ENCODE assay signal across 1 cellular context in the genomic region with DNA sequence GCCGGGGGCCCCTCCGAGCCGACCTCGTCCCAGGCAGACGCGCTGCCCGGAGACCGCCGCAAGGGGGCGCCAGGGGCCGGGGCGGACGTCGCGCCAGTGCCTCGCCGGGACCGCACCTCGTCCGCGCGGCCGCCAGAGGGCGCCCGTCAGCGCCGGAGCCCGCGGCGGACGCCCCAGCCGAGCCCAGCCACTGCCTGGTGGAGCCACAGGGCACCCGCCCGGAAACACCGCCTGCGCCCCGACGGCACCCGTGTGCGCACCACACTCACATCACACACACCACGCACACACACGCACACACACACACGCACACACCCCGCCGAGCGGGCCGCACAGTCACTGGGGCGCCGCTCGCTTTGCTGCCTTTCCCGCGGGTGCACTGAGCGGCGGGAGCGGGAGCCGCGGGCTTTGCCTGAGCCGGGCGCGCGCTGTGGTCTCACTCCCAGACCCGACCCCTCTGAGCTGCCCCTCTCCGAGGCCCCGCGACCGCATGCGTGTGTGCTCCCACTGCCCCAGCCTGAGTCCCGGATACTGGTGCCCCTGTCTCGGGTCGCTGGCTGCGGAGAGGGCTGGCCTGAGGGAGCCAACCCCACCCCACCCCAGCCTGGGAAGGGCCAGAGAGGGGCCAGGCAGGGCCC.
A peak's percentile ranks its signal among the peaks of the same experiment; 100 is the strongest.
TF ChIP-seq lines count a peak whose summit lies in the region.

No MANE protein-coding gene starts in this region.

TF ChIP-seq in WTC11, 78 proteins besides CTCF, POLR2A, EP300 and RAD21 (continued from another document and continues in another):
- TF ChIP-seq, protein P1, sequence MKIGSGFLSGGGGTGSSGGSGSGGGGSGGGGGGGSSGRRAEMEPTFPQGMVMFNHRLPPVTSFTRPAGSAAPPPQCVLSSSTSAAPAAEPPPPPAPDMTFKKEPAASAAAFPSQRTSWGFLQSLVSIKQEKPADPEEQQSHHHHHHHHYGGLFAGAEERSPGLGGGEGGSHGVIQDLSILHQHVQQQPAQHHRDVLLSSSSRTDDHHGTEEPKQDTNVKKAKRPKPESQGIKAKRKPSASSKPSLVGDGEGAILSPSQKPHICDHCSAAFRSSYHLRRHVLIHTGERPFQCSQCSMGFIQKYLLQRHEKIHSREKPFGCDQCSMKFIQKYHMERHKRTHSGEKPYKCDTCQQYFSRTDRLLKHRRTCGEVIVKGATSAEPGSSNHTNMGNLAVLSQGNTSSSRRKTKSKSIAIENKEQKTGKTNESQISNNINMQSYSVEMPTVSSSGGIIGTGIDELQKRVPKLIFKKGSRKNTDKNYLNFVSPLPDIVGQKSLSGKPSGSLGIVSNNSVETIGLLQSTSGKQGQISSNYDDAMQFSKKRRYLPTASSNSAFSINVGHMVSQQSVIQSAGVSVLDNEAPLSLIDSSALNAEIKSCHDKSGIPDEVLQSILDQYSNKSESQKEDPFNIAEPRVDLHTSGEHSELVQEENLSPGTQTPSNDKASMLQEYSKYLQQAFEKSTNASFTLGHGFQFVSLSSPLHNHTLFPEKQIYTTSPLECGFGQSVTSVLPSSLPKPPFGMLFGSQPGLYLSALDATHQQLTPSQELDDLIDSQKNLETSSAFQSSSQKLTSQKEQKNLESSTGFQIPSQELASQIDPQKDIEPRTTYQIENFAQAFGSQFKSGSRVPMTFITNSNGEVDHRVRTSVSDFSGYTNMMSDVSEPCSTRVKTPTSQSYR (CRISPR knock-in tag; IDR thresholded peaks at IDR 0.05), result no peak
- TF ChIP-seq OVOL2 (CRISPR knock-in tag; IDR thresholded peaks at IDR 0.05; ENCODE audit: borderline replicate concordance) (no peak), NFATC4 (CRISPR knock-in tag; IDR thresholded peaks at IDR 0.05) (no peak), TP53 (CRISPR knock-in tag; IDR thresholded peaks at IDR 0.05) (no peak), NFE2L1 (CRISPR knock-in tag; IDR thresholded peaks at IDR 0.05) (peak; percentile 78), NR3C1 (CRISPR knock-in tag; conservative IDR thresholded peaks at IDR 0.05; ENCODE audit: low read depth) (no peak), CBFB (CRISPR knock-in tag; IDR thresholded peaks at IDR 0.05; ENCODE audit: low read depth) (peak; percentile 63; the same call in 1 of the 2 replicates), NR2C2 (CRISPR knock-in tag; IDR thresholded peaks at IDR 0.05) (no peak), ZNF263 (CRISPR knock-in tag; IDR thresholded peaks at IDR 0.05; ENCODE audit: low read depth) (no peak), ZBTB21 (CRISPR knock-in tag; IDR thresholded peaks at IDR 0.05; ENCODE audit: borderline replicate concordance) (peak; percentile 38; the same call in 1 of the 2 replicates), FOXP1 (CRISPR knock-in tag; IDR thresholded peaks at IDR 0.05; ENCODE audit: borderline replicate concordance) (peak; percentile 86; the same call in 1 of the 2 replicates), JUN (CRISPR knock-in tag; IDR thresholded peaks at IDR 0.05) (peak; percentile 34; the same call in 1 of the 2 replicates), KAT7 (CRISPR knock-in tag; IDR thresholded peaks at IDR 0.05; ENCODE audit: borderline replicate concordance) (peak; percentile 82; the same call in 1 of the 2 replicates), GTF2I (CRISPR knock-in tag; conservative IDR thresholded peaks at IDR 0.05) (no peak), MYBL2 (CRISPR knock-in tag; IDR thresholded peaks at IDR 0.05) (no peak)
- TF ChIP-seq, protein P2, sequence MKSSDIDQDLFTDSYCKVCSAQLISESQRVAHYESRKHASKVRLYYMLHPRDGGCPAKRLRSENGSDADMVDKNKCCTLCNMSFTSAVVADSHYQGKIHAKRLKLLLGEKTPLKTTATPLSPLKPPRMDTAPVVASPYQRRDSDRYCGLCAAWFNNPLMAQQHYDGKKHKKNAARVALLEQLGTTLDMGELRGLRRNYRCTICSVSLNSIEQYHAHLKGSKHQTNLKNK (CRISPR knock-in tag; IDR thresholded peaks at IDR 0.05), result no peak
- TF ChIP-seq, protein P3, sequence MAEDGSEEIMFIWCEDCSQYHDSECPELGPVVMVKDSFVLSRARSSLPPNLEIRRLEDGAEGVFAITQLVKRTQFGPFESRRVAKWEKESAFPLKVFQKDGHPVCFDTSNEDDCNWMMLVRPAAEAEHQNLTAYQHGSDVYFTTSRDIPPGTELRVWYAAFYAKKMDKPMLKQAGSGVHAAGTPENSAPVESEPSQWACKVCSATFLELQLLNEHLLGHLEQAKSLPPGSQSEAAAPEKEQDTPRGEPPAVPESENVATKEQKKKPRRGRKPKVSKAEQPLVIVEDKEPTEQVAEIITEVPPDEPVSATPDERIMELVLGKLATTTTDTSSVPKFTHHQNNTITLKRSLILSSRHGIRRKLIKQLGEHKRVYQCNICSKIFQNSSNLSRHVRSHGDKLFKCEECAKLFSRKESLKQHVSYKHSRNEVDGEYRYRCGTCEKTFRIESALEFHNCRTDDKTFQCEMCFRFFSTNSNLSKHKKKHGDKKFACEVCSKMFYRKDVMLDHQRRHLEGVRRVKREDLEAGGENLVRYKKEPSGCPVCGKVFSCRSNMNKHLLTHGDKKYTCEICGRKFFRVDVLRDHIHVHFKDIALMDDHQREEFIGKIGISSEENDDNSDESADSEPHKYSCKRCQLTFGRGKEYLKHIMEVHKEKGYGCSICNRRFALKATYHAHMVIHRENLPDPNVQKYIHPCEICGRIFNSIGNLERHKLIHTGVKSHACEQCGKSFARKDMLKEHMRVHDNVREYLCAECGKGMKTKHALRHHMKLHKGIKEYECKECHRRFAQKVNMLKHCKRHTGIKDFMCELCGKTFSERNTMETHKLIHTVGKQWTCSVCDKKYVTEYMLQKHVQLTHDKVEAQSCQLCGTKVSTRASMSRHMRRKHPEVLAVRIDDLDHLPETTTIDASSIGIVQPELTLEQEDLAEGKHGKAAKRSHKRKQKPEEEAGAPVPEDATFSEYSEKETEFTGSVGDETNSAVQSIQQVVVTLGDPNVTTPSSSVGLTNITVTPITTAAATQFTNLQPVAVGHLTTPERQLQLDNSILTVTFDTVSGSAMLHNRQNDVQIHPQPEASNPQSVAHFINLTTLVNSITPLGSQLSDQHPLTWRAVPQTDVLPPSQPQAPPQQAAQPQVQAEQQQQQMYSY (CRISPR knock-in tag; IDR thresholded peaks at IDR 0.05), result no peak
- TF ChIP-seq, protein P4, sequence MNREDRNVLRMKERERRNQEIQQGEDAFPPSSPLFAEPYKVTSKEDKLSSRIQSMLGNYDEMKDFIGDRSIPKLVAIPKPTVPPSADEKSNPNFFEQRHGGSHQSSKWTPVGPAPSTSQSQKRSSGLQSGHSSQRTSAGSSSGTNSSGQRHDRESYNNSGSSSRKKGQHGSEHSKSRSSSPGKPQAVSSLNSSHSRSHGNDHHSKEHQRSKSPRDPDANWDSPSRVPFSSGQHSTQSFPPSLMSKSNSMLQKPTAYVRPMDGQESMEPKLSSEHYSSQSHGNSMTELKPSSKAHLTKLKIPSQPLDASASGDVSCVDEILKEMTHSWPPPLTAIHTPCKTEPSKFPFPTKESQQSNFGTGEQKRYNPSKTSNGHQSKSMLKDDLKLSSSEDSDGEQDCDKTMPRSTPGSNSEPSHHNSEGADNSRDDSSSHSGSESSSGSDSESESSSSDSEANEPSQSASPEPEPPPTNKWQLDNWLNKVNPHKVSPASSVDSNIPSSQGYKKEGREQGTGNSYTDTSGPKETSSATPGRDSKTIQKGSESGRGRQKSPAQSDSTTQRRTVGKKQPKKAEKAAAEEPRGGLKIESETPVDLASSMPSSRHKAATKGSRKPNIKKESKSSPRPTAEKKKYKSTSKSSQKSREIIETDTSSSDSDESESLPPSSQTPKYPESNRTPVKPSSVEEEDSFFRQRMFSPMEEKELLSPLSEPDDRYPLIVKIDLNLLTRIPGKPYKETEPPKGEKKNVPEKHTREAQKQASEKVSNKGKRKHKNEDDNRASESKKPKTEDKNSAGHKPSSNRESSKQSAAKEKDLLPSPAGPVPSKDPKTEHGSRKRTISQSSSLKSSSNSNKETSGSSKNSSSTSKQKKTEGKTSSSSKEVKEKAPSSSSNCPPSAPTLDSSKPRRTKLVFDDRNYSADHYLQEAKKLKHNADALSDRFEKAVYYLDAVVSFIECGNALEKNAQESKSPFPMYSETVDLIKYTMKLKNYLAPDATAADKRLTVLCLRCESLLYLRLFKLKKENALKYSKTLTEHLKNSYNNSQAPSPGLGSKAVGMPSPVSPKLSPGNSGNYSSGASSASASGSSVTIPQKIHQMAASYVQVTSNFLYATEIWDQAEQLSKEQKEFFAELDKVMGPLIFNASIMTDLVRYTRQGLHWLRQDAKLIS (CRISPR knock-in tag; IDR thresholded peaks at IDR 0.05; ENCODE audit: borderline replicate concordance), result no peak
- TF ChIP-seq, protein P5, sequence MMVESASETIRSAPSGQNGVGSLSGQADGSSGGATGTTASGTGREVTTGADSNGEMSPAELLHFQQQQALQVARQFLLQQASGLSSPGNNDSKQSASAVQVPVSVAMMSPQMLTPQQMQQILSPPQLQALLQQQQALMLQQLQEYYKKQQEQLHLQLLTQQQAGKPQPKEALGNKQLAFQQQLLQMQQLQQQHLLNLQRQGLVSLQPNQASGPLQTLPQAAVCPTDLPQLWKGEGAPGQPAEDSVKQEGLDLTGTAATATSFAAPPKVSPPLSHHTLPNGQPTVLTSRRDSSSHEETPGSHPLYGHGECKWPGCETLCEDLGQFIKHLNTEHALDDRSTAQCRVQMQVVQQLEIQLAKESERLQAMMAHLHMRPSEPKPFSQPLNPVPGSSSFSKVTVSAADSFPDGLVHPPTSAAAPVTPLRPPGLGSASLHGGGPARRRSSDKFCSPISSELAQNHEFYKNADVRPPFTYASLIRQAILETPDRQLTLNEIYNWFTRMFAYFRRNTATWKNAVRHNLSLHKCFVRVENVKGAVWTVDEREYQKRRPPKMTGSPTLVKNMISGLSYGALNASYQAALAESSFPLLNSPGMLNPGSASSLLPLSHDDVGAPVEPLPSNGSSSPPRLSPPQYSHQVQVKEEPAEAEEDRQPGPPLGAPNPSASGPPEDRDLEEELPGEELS (CRISPR knock-in tag; IDR thresholded peaks at IDR 0.05), result 0 out of 2 replicates have a peak, but pooled peaks have one; percentile 53
- TF ChIP-seq, protein P6, sequence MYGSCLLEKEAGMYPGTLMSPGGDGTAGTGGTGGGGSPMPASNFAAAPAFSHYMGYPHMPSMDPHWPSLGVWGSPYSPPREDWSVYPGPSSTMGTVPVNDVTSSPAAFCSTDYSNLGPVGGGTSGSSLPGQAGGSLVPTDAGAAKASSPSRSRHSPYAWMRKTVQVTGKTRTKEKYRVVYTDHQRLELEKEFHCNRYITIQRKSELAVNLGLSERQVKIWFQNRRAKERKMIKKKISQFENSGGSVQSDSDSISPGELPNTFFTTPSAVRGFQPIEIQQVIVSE (CRISPR knock-in tag; IDR thresholded peaks at IDR 0.05; ENCODE audit: borderline replicate concordance), result no peak
- TF ChIP-seq, protein P7, sequence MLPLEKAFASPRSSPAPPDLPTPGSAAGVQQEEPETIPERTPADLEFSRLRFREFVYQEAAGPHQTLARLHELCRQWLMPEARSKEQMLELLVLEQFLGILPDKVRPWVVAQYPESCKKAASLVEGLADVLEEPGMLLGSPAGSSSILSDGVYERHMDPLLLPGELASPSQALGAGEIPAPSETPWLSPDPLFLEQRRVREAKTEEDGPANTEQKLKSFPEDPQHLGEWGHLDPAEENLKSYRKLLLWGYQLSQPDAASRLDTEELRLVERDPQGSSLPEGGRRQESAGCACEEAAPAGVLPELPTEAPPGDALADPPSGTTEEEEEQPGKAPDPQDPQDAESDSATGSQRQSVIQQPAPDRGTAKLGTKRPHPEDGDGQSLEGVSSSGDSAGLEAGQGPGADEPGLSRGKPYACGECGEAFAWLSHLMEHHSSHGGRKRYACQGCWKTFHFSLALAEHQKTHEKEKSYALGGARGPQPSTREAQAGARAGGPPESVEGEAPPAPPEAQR (CRISPR knock-in tag; IDR thresholded peaks at IDR 0.05), result no peak
- TF ChIP-seq, protein P8, sequence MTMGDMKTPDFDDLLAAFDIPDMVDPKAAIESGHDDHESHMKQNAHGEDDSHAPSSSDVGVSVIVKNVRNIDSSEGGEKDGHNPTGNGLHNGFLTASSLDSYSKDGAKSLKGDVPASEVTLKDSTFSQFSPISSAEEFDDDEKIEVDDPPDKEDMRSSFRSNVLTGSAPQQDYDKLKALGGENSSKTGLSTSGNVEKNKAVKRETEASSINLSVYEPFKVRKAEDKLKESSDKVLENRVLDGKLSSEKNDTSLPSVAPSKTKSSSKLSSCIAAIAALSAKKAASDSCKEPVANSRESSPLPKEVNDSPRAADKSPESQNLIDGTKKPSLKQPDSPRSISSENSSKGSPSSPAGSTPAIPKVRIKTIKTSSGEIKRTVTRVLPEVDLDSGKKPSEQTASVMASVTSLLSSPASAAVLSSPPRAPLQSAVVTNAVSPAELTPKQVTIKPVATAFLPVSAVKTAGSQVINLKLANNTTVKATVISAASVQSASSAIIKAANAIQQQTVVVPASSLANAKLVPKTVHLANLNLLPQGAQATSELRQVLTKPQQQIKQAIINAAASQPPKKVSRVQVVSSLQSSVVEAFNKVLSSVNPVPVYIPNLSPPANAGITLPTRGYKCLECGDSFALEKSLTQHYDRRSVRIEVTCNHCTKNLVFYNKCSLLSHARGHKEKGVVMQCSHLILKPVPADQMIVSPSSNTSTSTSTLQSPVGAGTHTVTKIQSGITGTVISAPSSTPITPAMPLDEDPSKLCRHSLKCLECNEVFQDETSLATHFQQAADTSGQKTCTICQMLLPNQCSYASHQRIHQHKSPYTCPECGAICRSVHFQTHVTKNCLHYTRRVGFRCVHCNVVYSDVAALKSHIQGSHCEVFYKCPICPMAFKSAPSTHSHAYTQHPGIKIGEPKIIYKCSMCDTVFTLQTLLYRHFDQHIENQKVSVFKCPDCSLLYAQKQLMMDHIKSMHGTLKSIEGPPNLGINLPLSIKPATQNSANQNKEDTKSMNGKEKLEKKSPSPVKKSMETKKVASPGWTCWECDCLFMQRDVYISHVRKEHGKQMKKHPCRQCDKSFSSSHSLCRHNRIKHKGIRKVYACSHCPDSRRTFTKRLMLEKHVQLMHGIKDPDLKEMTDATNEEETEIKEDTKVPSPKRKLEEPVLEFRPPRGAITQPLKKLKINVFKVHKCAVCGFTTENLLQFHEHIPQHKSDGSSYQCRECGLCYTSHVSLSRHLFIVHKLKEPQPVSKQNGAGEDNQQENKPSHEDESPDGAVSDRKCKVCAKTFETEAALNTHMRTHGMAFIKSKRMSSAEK (CRISPR knock-in tag; IDR thresholded peaks at IDR 0.05; ENCODE audit: borderline replicate concordance), result no peak
- TF ChIP-seq, protein P9, sequence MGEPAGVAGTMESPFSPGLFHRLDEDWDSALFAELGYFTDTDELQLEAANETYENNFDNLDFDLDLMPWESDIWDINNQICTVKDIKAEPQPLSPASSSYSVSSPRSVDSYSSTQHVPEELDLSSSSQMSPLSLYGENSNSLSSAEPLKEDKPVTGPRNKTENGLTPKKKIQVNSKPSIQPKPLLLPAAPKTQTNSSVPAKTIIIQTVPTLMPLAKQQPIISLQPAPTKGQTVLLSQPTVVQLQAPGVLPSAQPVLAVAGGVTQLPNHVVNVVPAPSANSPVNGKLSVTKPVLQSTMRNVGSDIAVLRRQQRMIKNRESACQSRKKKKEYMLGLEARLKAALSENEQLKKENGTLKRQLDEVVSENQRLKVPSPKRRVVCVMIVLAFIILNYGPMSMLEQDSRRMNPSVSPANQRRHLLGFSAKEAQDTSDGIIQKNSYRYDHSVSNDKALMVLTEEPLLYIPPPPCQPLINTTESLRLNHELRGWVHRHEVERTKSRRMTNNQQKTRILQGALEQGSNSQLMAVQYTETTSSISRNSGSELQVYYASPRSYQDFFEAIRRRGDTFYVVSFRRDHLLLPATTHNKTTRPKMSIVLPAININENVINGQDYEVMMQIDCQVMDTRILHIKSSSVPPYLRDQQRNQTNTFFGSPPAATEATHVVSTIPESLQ (CRISPR knock-in tag; IDR thresholded peaks at IDR 0.05), result no peak
- TF ChIP-seq, protein P10, sequence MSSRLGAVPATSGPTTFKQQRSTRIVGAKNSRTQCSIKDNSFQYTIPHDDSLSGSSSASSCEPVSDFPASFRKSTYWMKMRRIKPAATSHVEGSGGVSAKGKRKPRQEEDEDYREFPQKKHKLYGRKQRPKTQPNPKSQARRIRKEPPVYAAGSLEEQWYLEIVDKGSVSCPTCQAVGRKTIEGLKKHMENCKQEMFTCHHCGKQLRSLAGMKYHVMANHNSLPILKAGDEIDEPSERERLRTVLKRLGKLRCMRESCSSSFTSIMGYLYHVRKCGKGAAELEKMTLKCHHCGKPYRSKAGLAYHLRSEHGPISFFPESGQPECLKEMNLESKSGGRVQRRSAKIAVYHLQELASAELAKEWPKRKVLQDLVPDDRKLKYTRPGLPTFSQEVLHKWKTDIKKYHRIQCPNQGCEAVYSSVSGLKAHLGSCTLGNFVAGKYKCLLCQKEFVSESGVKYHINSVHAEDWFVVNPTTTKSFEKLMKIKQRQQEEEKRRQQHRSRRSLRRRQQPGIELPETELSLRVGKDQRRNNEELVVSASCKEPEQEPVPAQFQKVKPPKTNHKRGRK (CRISPR knock-in tag; IDR thresholded peaks at IDR 0.05; ENCODE audit: borderline replicate concordance), result no peak
